Comparison of ENCODE assay signal across 8 cellular contexts in the genomic region with DNA sequence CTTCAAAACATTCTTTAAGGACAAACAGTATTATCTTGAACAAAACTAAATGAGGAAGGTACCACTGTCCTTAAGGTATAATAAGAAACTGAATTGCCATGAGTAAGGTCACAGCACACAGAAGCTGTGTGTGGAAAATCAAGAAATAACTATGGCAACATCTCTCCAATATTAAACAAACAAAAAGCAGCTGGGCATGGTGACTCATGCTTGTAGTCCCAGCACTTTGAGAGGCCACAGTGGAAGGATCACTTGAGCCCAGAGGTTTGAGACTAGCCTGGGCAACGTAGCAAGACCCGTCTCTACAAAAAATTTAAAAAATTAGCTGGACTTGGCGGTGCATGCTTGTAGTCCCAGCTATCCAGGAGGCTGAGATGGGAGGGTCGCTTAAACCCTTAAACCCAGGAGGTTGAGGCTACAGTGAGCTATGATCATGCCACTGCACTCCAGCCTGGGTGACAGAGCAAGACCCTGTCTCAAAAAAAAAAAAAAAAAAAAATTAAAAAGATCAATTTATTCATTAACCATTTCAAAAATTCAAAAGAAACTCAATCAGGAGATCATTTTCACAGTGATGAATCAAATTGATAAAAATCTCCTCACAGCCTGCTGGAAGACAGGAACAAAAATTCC.
DNase-seq lines count a peak whose midpoint lies in the region; ATAC-seq lines count a peak whose summit lies in the region.

No MANE protein-coding gene starts in this region.

- ATAC-seq in Right ventricle myocardium superior (ENCODE audit: poor library complexity) (peak; percentile 45), Right ventricle myocardium inferior (no peak), GM19463 (IDR thresholded peaks at IDR 0.05; ENCODE audit: unreplicated experiment) (no peak), GM18873 (IDR thresholded peaks at IDR 0.05; ENCODE audit: low FRiP score, unreplicated experiment) (no peak)

- intact Hi-C loops in Right ventricle myocardium superior (cut with DNase I), result no loop called here
- intact Hi-C loops in Right ventricle myocardium inferior (cut with DNase I), result no loop called here

- no peak for DNase-seq in Right ventricle myocardium superior
- DNase-seq in Right ventricle myocardium inferior (ENCODE audit: missing footprints), result no peak
- DNase-seq in amniotic epithelial cell (ENCODE audit: low read depth), result peak; percentile 90
- DNase-seq in hepatic stellate cell (ENCODE audit: low spot score), result peak; percentile 54
- DNase-seq in NCI-H2227 (lab: John Stamatoyannopoulos, UW; ENCODE audit: unreplicated experiment), result no peak
- no peak for DNase-seq in NCI-H2171 (lab: John Stamatoyannopoulos, UW)

Comparison
In these comparisons a context has a peak if more than half of its experiments do, and no peak if none do; other contexts are left out.
1. DNase-seq: peak in amniotic epithelial cell (single experiment) and hepatic stellate cell (single experiment); none in Right ventricle myocardium superior (single experiment), Right ventricle myocardium inferior (single experiment), NCI-H2227 (single experiment) and NCI-H2171 (single experiment).